ENCODE assay signal across 8 cellular contexts in the genomic region with DNA sequence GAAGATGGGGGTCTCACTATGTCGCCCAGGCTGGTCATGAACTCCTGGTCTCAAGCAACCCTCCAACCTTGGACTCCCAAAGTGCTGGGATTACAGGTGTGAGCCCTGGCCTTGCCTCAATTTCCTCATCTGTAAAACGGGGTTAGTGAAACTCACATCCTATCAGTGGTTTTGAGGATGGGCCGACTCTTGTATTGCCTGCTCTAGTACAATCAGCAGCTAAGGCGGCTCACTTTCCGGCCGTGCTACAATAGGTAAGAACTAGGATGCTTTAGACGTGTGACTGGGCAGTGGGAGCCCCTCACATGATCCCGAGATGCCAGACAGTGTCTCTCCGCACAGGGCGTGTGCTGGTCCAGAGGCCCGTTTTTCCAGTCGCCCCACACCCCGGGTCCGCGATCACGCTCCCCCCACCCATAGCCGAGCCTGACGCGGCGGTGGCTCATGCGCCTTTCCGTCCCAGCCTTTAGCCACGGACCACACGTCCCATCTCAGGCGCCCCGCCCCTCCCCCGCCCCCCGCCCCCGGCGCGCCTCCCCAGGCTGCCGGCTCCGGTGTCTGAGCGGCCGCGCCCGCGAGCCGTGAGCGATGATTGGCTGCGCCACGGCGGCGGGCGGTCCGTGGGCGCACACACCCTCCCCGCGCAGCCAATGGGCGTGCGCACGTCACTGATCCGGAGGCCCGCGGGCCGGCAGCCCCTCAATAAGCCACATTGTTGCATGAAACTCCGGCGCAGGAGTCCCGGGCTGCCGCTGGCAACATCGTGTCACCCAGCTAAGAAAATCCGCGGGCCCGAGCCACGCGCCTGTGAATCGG. TPM values are rescaled to one million over a fixed set of nuclear protein-coding genes. Genes with fewer than 3 reads are reported as not detected.
A peak's percentile ranks its signal among the peaks of the same experiment; 100 is the strongest.
DNase-seq lines count a peak whose midpoint lies in the region; ATAC-seq and TF ChIP-seq lines count a peak whose summit lies in the region.

A gene (plus strand): TSS at position 710 of the 816 bp plus-strand sequence. CDS start 454 bp downstream, outside the sequence.

- no peak for TF ChIP-seq CTCF in omental fat pad (IDR thresholded peaks at IDR 0.05)
- no peak for TF ChIP-seq CTCF in thoracic aorta (IDR thresholded peaks at IDR 0.05)

- in situ Hi-C loops in SK-MEL-5 (cut with HindIII; ENCODE audit: low pct_unique_long_range_greater_than_20kb, low sequenced_read_pairs) = no loop called here

- no peaks in the 10 kb centered on the region for H3K9me3 ChIP-seq in thoracic aorta

- DNase-seq in Daoy (ENCODE audit: low read depth) (peak; percentile 95), KG1 (lab: John Stamatoyannopoulos, UW) (peak; percentile 75), SK-MEL-5 (ENCODE audit: low read depth, low spot score) (peak; percentile 91), germinal center (ENCODE audit: low spot score) (peak; percentile 96), omental fat pad (ENCODE audit: low spot score) (peak; percentile 64), thoracic aorta (ENCODE audit: low spot score) (no peak)
- peak; percentile 27 to 73 (median 45) for DNase-seq in activated naive CD4-positive, alpha-beta T cell (lab: John Stamatoyannopoulos, UW)

- H3K27me3 ChIP-seq in thoracic aorta (replicated peaks; ENCODE audit: insufficient read depth) = no peaks in the 10 kb centered on the region

- peak within 1 kb of the TSS; percentile 79 to 86 for H3K27ac ChIP-seq in thoracic aorta

- no peaks in the 10 kb centered on the region for H3K36me3 ChIP-seq in thoracic aorta

- peaks cover 10 to 28% of the 10 kb centered on the region in 2 donors for H3K4me1 ChIP-seq in thoracic aorta (ENCODE audit: control insufficient read depth in 1 of 2, low read depth in 2 of 2)

- H3K4me3 ChIP-seq in thoracic aorta = peak within 1 kb of the TSS; percentile 99

- ATAC-seq in GM21717 (IDR thresholded peaks at IDR 0.05; ENCODE audit: unreplicated experiment) = peak; percentile 86
- peak; percentile 86 for ATAC-seq in omental fat pad (ENCODE audit: low FRiP score)
- peak; percentile 59 for ATAC-seq in thoracic aorta (ENCODE audit: insufficient number of reproducible peaks, low FRiP score, low read depth)

RNA-seq across cellular contexts. Expression of the gene that starts here (rescaled TPM):
- 7.7 and 8.9 TPM in 2 replicates for total RNA-seq in Daoy (2014; rRNA removed; shearing (Covaris generic))
- total RNA-seq in SK-MEL-5 (2014; rRNA removed; shearing (Covaris generic)) = 39.2 and 52.1 TPM in 2 replicates
- 60.6 and 84.9 TPM in 2 replicates for polyA plus RNA-seq in SK-MEL-5 (2015; cell fraction: cytosol; rRNA removed)
- polyA plus RNA-seq in SK-MEL-5 (2015; cell fraction: nucleus; rRNA removed) = 55.2 and 82.1 TPM in 2 replicates
- 10 to 100 TPM; 31.3 to 79.9 (median 43.8) TPM for total RNA-seq in omental fat pad
- 10 to 100 TPM in 1 of 2 donors, 1 to 10 TPM in 1; 6.9 to 13.4 TPM for total RNA-seq in thoracic aorta
